Comparison of ENCODE assay signal across 9 cellular contexts in genomic region chr1:226405411-226405988, GRCh38. TPM values are rescaled to one million over a fixed set of nuclear protein-coding genes. Genes with fewer than 3 reads are reported as not detected.
DNase-seq lines count a peak whose midpoint lies in the region; ATAC-seq and TF ChIP-seq lines count a peak whose summit lies in the region.
"Had no signal": no experiment of that assay in that cellular context is flagged by ENCODE, and none has a peak within 500 bp of the region (broad histone marks: within the 10 kb centered on the region; RNA-seq: fewer than 3 reads in every experiment).

No MANE protein-coding gene starts in this region.

- H3K4me1 Mint-ChIP-seq in stimulated activated memory B cell treated with anti-CD40 and anti-IgM and Interleukin-4, amounts not matched to agents 10 μg/mL and 1 μg/mL and 100 μg/mL, for 72 hours: peaks cover 74% of the 10 kb centered on the region

- peak overlapping the region; percentile 96 for H3K27ac Mint-ChIP-seq in stimulated activated memory B cell treated with anti-CD40 and anti-IgM and Interleukin-4, amounts not matched to agents 10 μg/mL and 1 μg/mL and 100 μg/mL, for 72 hours

- ATAC-seq in stimulated activated memory B cell treated with anti-CD40 and anti-IgM and Interleukin-4, amounts not matched to agents 10 μg/mL and 1 μg/mL and 100 μg/mL, for 72 hours: no peak
- ATAC-seq in HG03139 (IDR thresholded peaks at IDR 0.05; ENCODE audit: unreplicated experiment) (no peak), HG03039 (IDR thresholded peaks at IDR 0.05; ENCODE audit: unreplicated experiment) (no peak)

- TF ChIP-seq CTCF in NB4 (IDR thresholded peaks at IDR 0.05; ENCODE audit: low read depth, low read length): no peak
- TF ChIP-seq CTCF in dorsolateral prefrontal cortex (IDR thresholded peaks at IDR 0.05 in 54 of 56, conservative IDR thresholded peaks at IDR 0.05 in 2 of 56; ENCODE audit: low read depth in 1 of 56, partially characterized antibody in 56 of 56): no peak

- peak overlapping the region; percentile 98 for H3K4me3 ChIP-seq in NB4 (ENCODE audit: low read depth, low read length)
- H3K4me3 ChIP-seq in dorsolateral prefrontal cortex: peak overlapping the region in 48 of 59 donors; percentile 5 to 89 (median 82)

- peak; percentile 16 for DNase-seq in activated naive CD4-positive, alpha-beta T cell treated with Interleukin-2 at 50 U/mL for 16 hours
- no peak for DNase-seq in activated naive CD4-positive, alpha-beta T cell treated with anti-CD3 and anti-CD28 coated beads, Interleukin-2, amount 50 U/mL, for 16 hours
- DNase-seq in NB4 (ENCODE audit: low read depth) (peak; percentile 56), dorsolateral prefrontal cortex (peak in 2 of 10 donors; percentile 9 to 20), kidney tubule cell (ENCODE audit: low spot score) (no peak)
- DNase-seq: NCI-H1930 had no signal

- peaks cover 30% of the 10 kb centered on the region for H3K36me3 Mint-ChIP-seq in stimulated activated memory B cell treated with anti-CD40 and anti-IgM and Interleukin-4, amounts not matched to agents 10 μg/mL and 1 μg/mL and 100 μg/mL, for 72 hours

- no peaks in the 10 kb centered on the region for H3K9me3 Mint-ChIP-seq in stimulated activated memory B cell treated with anti-CD40 and anti-IgM and Interleukin-4, amounts not matched to agents 10 μg/mL and 1 μg/mL and 100 μg/mL, for 72 hours

- peak overlapping the region in 2 of 59 donors; percentile 2 to 8 for H3K27ac ChIP-seq in dorsolateral prefrontal cortex

- H3K4me3 Mint-ChIP-seq in stimulated activated memory B cell treated with anti-CD40 and anti-IgM and Interleukin-4, amounts not matched to agents 10 μg/mL and 1 μg/mL and 100 μg/mL, for 72 hours: peak overlapping the region; percentile 93

- TF ChIP-seq POLR2A in NB4 (IDR thresholded peaks at IDR 0.05; ENCODE audit: extremely low read depth, insufficient read length): no peak

- H3K27me3 Mint-ChIP-seq in stimulated activated memory B cell treated with anti-CD40 and anti-IgM and Interleukin-4, amounts not matched to agents 10 μg/mL and 1 μg/mL and 100 μg/mL, for 72 hours: no peaks in the 10 kb centered on the region

- H3K27me3 ChIP-seq in dorsolateral prefrontal cortex: no peaks in the 10 kb centered on the region

- intact Hi-C loops in dorsolateral prefrontal cortex (cut with DNase I): loop anchor here (5.0 to 10.0 kb wide), 2 partner anchors 332 to 341 kb away; partner anchors contain the start of genes H3-3A (in 1 of the 2) and ITPKB (in 1 of the 2)

RNA-seq across cellular contexts. Expression of gene PARP1, which starts 2.4 kb away (rescaled TPM):
- total RNA-seq in dorsolateral prefrontal cortex: 100 to 1,000 TPM in 78 of 120 experiments, 10 to 100 TPM in 42; 74.8 to 140 (median 105) TPM

Comparison
In these comparisons a context has a peak if more than half of its experiments do, and no peak if none do; other contexts are left out.
1. DNase-seq: peak in activated naive CD4-positive, alpha-beta T cell treated with Interleukin-2 at 50 U/mL for 16 hours (single experiment) and NB4 (single experiment); none in activated naive CD4-positive, alpha-beta T cell treated with anti-CD3 and anti-CD28 coated beads, Interleukin-2, amount 50 U/mL, for 16 hours (single experiment) and kidney tubule cell (single experiment).